In genomic region chr15:70100495-70101331, GRCh38 we compare ENCODE assay signal across 8 cellular contexts. TPM values are rescaled to one million over a fixed set of nuclear protein-coding genes. Genes with fewer than 3 reads are reported as not detected.
A peak's percentile ranks its signal among the peaks of the same experiment; 100 is the strongest.
DNase-seq lines count a peak whose midpoint lies in the region; ATAC-seq and TF ChIP-seq lines count a peak whose summit lies in the region.

No MANE protein-coding gene starts in this region.

- intact Hi-C loops in stomach (cut with DNase I; ENCODE audit: low total_unique reads): no loop called here

- H3K36me3 ChIP-seq in muscle layer of duodenum (ENCODE audit: control insufficient read depth in 1 of 2, insufficient read depth in 2 of 2, low read length in 2 of 2) (no peaks in the 10 kb centered on the region), stomach (no peaks in the 10 kb centered on the region)

- H3K4me3 ChIP-seq in muscle layer of duodenum (ENCODE audit: low read depth in 1 of 2, low read length in 2 of 2) (peak overlapping the region; percentile 42 to 91), stomach (peak overlapping the region; percentile 29 to 44 (median 34))

- H3K4me1 ChIP-seq in muscle layer of duodenum (ENCODE audit: control insufficient read depth in 1 of 2, insufficient read depth in 2 of 2, low read length in 2 of 2): peaks cover 10 to 21% of the 10 kb centered on the region in 2 donors
- H3K4me1 ChIP-seq in stomach: peaks cover 27 to 53% (median 45%) of the 10 kb centered on the region in 4 donors

- no peak for TF ChIP-seq POLR2A in stomach (IDR thresholded peaks at IDR 0.05)

- TF ChIP-seq CTCF in GM10266 (IDR thresholded peaks at IDR 0.05; ENCODE audit: control insufficient read depth, insufficient read depth, low read depth, missing control alignments): peak; percentile 10
- peak in 3 of 7 experiments; percentile 10 to 28 (median 22) for TF ChIP-seq CTCF in stomach (IDR thresholded peaks at IDR 0.05)

- H3K27ac ChIP-seq in muscle layer of duodenum (ENCODE audit: low read length) (peak overlapping the region; percentile 43), stomach (peak overlapping the region; percentile 65 to 99 (median 97))

- no peak for TF ChIP-seq EP300 in stomach (IDR thresholded peaks at IDR 0.05)

- DNase-seq in GM10266 (ENCODE audit: extremely low spot score) (no peak), NCI-H226 (peak; percentile 94), stomach (peak; percentile 63)
- DNase-seq in activated CD4-positive, alpha-beta T cell treated with anti-CD3 and anti-CD28 coated beads, Interleukin-2, amount 50 U/mL, for 24 hours (ENCODE audit: low read depth in 1 of 2, low spot score in 1 of 2): peak; percentile 28 to 58
- DNase-seq in effector CD8-positive, alpha-beta T cell (lab: John Stamatoyannopoulos, UW): peak; percentile 41

- WGBS in stomach, 5 donors: 1 to 4% (median 2%) methylated on average over 20 to 53 of the region's 53 CpGs

- ATAC-seq in HG03565 (IDR thresholded peaks at IDR 0.05; ENCODE audit: unreplicated experiment) (no peak), GM19467 (IDR thresholded peaks at IDR 0.05; ENCODE audit: unreplicated experiment) (no peak)

- H3K27me3 ChIP-seq in muscle layer of duodenum (ENCODE audit: low read depth, low read length): no peaks in the 10 kb centered on the region
- no peaks in the 10 kb centered on the region for H3K27me3 ChIP-seq in stomach

- no peaks in the 10 kb centered on the region for H3K9me3 ChIP-seq in muscle layer of duodenum (ENCODE audit: control insufficient read depth in 1 of 2, low read length in 2 of 2)
- H3K9me3 ChIP-seq in stomach: no peaks in the 10 kb centered on the region

RNA-seq across cellular contexts. Expression of gene TLE3, which starts 3.0 kb away (rescaled TPM):
- 100 to 1,000 TPM in 3 of 5 donors, 10 to 100 TPM in 2; 18.9 to 186 (median 103) TPM for total RNA-seq in stomach
- polyA plus RNA-seq in stomach: 10 to 100 TPM; 13.3 to 21.5 (median 21.0) TPM
